In the genomic region with DNA sequence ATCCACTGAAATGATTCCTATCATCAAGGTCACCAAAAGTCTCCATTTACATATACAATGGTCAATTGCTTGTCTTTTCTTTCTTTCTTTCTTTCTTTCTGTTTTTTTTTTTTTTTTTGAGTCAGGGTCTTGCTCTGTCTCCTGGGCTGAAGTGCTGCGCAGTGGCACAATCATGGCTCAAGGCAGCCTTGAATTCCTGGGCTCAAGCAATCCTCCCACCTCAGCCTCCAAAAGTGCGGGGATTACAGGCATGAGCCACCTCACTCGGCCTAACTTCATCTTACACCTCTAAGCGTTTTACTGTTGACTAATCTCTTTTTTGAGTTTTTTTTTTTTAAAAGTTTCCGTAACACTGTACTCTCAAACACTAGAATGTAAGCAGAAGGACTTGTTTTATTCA, we compare ENCODE assay signal across 1 cellular context.
TF ChIP-seq lines count a peak whose summit lies in the region.

No MANE protein-coding gene starts in this region.

TF ChIP-seq in HepG2, 621 proteins besides CTCF, POLR2A, EP300 and RAD21:
- TF ChIP-seq, protein P1, sequence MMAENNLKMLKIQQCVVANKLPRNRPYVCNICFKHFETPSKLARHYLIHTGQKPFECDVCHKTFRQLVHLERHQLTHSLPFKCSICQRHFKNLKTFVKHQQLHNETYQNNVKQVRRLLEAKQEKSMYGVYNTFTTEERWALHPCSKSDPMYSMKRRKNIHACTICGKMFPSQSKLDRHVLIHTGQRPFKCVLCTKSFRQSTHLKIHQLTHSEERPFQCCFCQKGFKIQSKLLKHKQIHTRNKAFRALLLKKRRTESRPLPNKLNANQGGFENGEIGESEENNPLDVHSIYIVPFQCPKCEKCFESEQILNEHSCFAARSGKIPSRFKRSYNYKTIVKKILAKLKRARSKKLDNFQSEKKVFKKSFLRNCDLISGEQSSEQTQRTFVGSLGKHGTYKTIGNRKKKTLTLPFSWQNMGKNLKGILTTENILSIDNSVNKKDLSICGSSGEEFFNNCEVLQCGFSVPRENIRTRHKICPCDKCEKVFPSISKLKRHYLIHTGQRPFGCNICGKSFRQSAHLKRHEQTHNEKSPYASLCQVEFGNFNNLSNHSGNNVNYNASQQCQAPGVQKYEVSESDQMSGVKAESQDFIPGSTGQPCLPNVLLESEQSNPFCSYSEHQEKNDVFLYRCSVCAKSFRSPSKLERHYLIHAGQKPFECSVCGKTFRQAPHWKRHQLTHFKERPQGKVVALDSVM (CRISPR knock-in tag; IDR thresholded peaks at IDR 0.05): peak; percentile 66; the same call in 1 of the 2 replicates
- no peak for TF ChIP-seq ZNF282 (IDR thresholded peaks at IDR 0.05; ENCODE audit: partially characterized antibody)
